Comparison of ENCODE assay signal across 7 cellular contexts in genomic region chr22:24603770-24604629, GRCh38. TPM values are rescaled to one million over a fixed set of nuclear protein-coding genes. Genes with fewer than 3 reads are reported as not detected.
DNase-seq lines count a peak whose midpoint lies in the region; ATAC-seq and TF ChIP-seq lines count a peak whose summit lies in the region.
"Not testable (repeated sequence)": the region's sequence is repeated elsewhere in the genome, so short reads cannot be mapped to it uniquely, and the experiment has no call there.

No MANE protein-coding gene starts in this region.

- H3F3A ChIP-seq in PC-3 (ENCODE audit: low read length, unreplicated experiment), result not testable (repeated sequence)

- H2AFZ ChIP-seq in PC-3 (ENCODE audit: low read length); trophoblast cell (ENCODE audit: insufficient read depth, low read length, poor library complexity): not testable (repeated sequence)

- not testable (repeated sequence) for H2BK12ac ChIP-seq in trophoblast cell (ENCODE audit: low read length)

- H3K36me3 Mint-ChIP-seq in activated CD4-positive, alpha-beta memory T cell treated with anti-CD3 and anti-CD28 coated beads, Interleukin-2, amount 10 ng/mL, durations not matched to agents 7 days and 5 days (ENCODE audit: low read depth), result not testable (repeated sequence)

- H4K91ac ChIP-seq in trophoblast cell (ENCODE audit: low read depth, low read length), result not testable (repeated sequence)

- not testable (repeated sequence) for H3K27ac ChIP-seq in PC-3 (ENCODE audit: low read length)
- H3K27ac ChIP-seq in trophoblast cell (ENCODE audit: low read depth, low read length), result peak overlapping the region; percentile 67

- peak; percentile 56 for ATAC-seq in PC-3
- peak; percentile 48 for ATAC-seq in left colon

- H3K79me2 ChIP-seq in PC-3 (ENCODE audit: low read length); trophoblast cell (ENCODE audit: control insufficient read depth, insufficient read depth, low read length, poor library complexity): not testable (repeated sequence)

- H2AK5ac ChIP-seq in trophoblast cell (ENCODE audit: low read length), result not testable (repeated sequence)

- not testable (repeated sequence) for H3K27me3 Mint-ChIP-seq in activated CD4-positive, alpha-beta memory T cell treated with anti-CD3 and anti-CD28 coated beads, Interleukin-2, amount 10 ng/mL, durations not matched to agents 7 days and 5 days

- H2BK120ac ChIP-seq in trophoblast cell (ENCODE audit: insufficient read depth, low read length, poor library complexity), result not testable (repeated sequence)

- H4K8ac ChIP-seq in trophoblast cell (ENCODE audit: low read depth, low read length), result not testable (repeated sequence)

- no CpG with 5 or more reads among the region's 18 CpGs for WGBS in trophoblast cell (ENCODE audit: extremely low coverage, insufficient coverage, insufficient read length)

- intact Hi-C loops in PC-3 (cut with micrococcal nuclease); left colon (cut with DNase I, micrococcal nuclease): not testable (repeated sequence)

- BruUV-seq in PC-3 (replicated peaks; lab: Mats Ljungman, UMichigan), result not testable (repeated sequence)

- not testable (repeated sequence) for H3K9me3 ChIP-seq in PC-3 (ENCODE audit: low read length); trophoblast cell (ENCODE audit: insufficient read depth, low read depth, low read length)

- not testable (repeated sequence) for TF ChIP-seq CTCF in PC-3 (conservative IDR thresholded peaks at IDR 0.05; ENCODE audit: low read depth, low read length)

- H3K4me3 ChIP-seq in Jurkat, Clone E6-1 (ENCODE audit: low read length), result peak overlapping the region; percentile 40
- H3K4me3 ChIP-seq in PC-3 (ENCODE audit: low read length); trophoblast cell (ENCODE audit: low read depth, low read length): not testable (repeated sequence)

- CTCF ChIA-PET in PC-3 (lab: Charles Lee); activated CD4-positive, alpha-beta memory T cell treated with anti-CD3 and anti-CD28 coated beads, Interleukin-2, amount 10 ng/mL, durations not matched to agents 7 days and 5 days (lab: Charles Lee): not testable (repeated sequence)

- H3K9ac ChIP-seq in PC-3 (ENCODE audit: low read length); trophoblast cell (ENCODE audit: low read length): not testable (repeated sequence)

- H3K4me1 Mint-ChIP-seq in activated CD4-positive, alpha-beta memory T cell treated with anti-CD3 and anti-CD28 coated beads, Interleukin-2, amount 10 ng/mL, durations not matched to agents 7 days and 5 days, result peaks cover 66% of the 10 kb centered on the region

- DNase-seq in G401 (ENCODE audit: low spot score), result peak; percentile 40
- peak; percentile 52 for DNase-seq in Jurkat, Clone E6-1 (ENCODE audit: low read depth, low spot score)
- DNase-seq in PC-3, trophoblast cell: not testable (repeated sequence)
- DNase-seq in activated CD4-positive, alpha-beta memory T cell treated with anti-CD3 and anti-CD28 coated beads, Interleukin-2, amount 10 ng/mL, durations not matched to agents 7 days and 5 days, result peak; percentile 43
- DNase-seq in cerebellar cortex (ENCODE audit: low spot score), result peak; percentile 75
- peak in 1 of 2 donors; percentile 63 for DNase-seq in left colon

- H4K12ac ChIP-seq in trophoblast cell (ENCODE audit: low read depth, low read length), result not testable (repeated sequence)

- not testable (repeated sequence) for H3K23ac ChIP-seq in trophoblast cell (ENCODE audit: low read length)

- peak overlapping the region; percentile 37 for H2BK5ac ChIP-seq in trophoblast cell (ENCODE audit: low read depth, low read length, poor library complexity)

- not testable (repeated sequence) for H3K9me2 ChIP-seq in PC-3 (replicated peaks; ENCODE audit: low read length)

- in situ Hi-C loops in G401 (cut with HindIII; ENCODE audit: low sequenced_read_pairs), result not testable (repeated sequence)

- not testable (repeated sequence) for H3K79me1 ChIP-seq in trophoblast cell (ENCODE audit: low read length)

- H3K27ac Mint-ChIP-seq in activated CD4-positive, alpha-beta memory T cell treated with anti-CD3 and anti-CD28 coated beads, Interleukin-2, amount 10 ng/mL, durations not matched to agents 7 days and 5 days, result peak overlapping the region; percentile 86

- not testable (repeated sequence) for H3K4me1 ChIP-seq in PC-3 (ENCODE audit: insufficient read depth, low read length)
- H3K4me1 ChIP-seq in trophoblast cell (ENCODE audit: control insufficient read depth in 1 of 2, insufficient read depth in 2 of 2, low read length in 2 of 2), result peaks cover 2 to 13% of the 10 kb centered on the region in 2 experiments

- H3K4me2 ChIP-seq in PC-3 (ENCODE audit: low read length), result not testable (repeated sequence)
- H3K4me2 ChIP-seq in trophoblast cell (ENCODE audit: low read length), result peak overlapping the region; percentile 33

- not testable (repeated sequence) for H3K14ac ChIP-seq in trophoblast cell (ENCODE audit: low read length)

- H4K20me1 ChIP-seq in PC-3 (ENCODE audit: low read length), result not testable (repeated sequence)

- H3K36me3 ChIP-seq in PC-3 (ENCODE audit: low read depth, low read length); trophoblast cell (ENCODE audit: control insufficient read depth in 1 of 2, insufficient read depth in 2 of 2, low read length in 2 of 2): not testable (repeated sequence)

- H3K27me3 ChIP-seq in PC-3 (ENCODE audit: low read length); trophoblast cell (ENCODE audit: insufficient read depth, low read length): not testable (repeated sequence)

- H3K18ac ChIP-seq in trophoblast cell (ENCODE audit: low read length), result not testable (repeated sequence)

- not testable (repeated sequence) for H3K4ac ChIP-seq in trophoblast cell (ENCODE audit: low read depth, low read length)

- not testable (repeated sequence) for H3K9me3 Mint-ChIP-seq in activated CD4-positive, alpha-beta memory T cell treated with anti-CD3 and anti-CD28 coated beads, Interleukin-2, amount 10 ng/mL, durations not matched to agents 7 days and 5 days

- peak overlapping the region; percentile 57 for H3K4me3 Mint-ChIP-seq in activated CD4-positive, alpha-beta memory T cell treated with anti-CD3 and anti-CD28 coated beads, Interleukin-2, amount 10 ng/mL, durations not matched to agents 7 days and 5 days

- POLR2A ChIA-PET in PC-3 (lab: Charles Lee; ENCODE audit: unreplicated experiment), result not testable (repeated sequence)
- POLR2A ChIA-PET in activated CD4-positive, alpha-beta memory T cell treated with anti-CD3 and anti-CD28 coated beads, Interleukin-2, amount 10 ng/mL, durations not matched to agents 7 days and 5 days (lab: Charles Lee), result interaction anchor here (1.0 kb wide), 1 partner anchor 49 kb away, joined by 3 read pairs; the partner anchor contains the start of gene GUCD1

RNA-seq across cellular contexts. Expression of gene GGT1, which starts 1.0 kb away (rescaled TPM):
- total RNA-seq in G401 (2014; rRNA removed; shearing (Covaris generic)), result 99.6 and 109 TPM in 2 replicates
- 7.3 TPM for polyA plus RNA-seq in Jurkat, Clone E6-1 (2012; ENCODE audit: insufficient read depth, insufficient read length)
- total RNA-seq in PC-3 (2014; rRNA removed) (2.2 and 3.7 TPM in 2 replicates), left colon (100 to 1,000 TPM in 1 of 2 donors, 1 to 10 TPM in 1; 9.6 to 195 TPM)
- 10 to 100 TPM; 64.6 to 68.4 TPM for total RNA-seq in activated CD4-positive, alpha-beta memory T cell treated with anti-CD3 and anti-CD28 coated beads, Interleukin-2, amount 10 ng/mL, durations not matched to agents 7 days and 5 days
- 14.0 and 15.1 TPM in 2 replicates for polyA plus RNA-seq in trophoblast cell (2013)

RNA-seq across cellular contexts. Expression of gene LRRC75B, which starts 11.1 kb away (rescaled TPM):
- total RNA-seq in G401 (2014; rRNA removed; shearing (Covaris generic)), result 19.3 and 31.3 TPM in 2 replicates
- polyA plus RNA-seq in Jurkat, Clone E6-1 (2012; ENCODE audit: insufficient read depth, insufficient read length), result not detected
- total RNA-seq in PC-3 (2014; rRNA removed) (4.5 and 7.7 TPM in 2 replicates), left colon (10 to 100 TPM in 1 of 2 donors, 1 to 10 TPM in 1; 9.5 to 15.2 TPM)
- total RNA-seq in activated CD4-positive, alpha-beta memory T cell treated with anti-CD3 and anti-CD28 coated beads, Interleukin-2, amount 10 ng/mL, durations not matched to agents 7 days and 5 days, result 1 to 10 TPM in 1 of 2 experiments, under 1 TPM in 1; 0.93 to 2.1 TPM
- 7.1 and 7.5 TPM in 2 replicates for polyA plus RNA-seq in trophoblast cell (2013)

RNA-seq across cellular contexts. Expression of gene SNRPD3, which starts 48.2 kb away (rescaled TPM):
- 178 and 183 TPM in 2 replicates for total RNA-seq in G401 (2014; rRNA removed; shearing (Covaris generic))
- 480 TPM for polyA plus RNA-seq in Jurkat, Clone E6-1 (2012; ENCODE audit: insufficient read depth, insufficient read length)
- total RNA-seq in PC-3 (2014; rRNA removed), result 175 and 270 TPM in 2 replicates
- 10 to 100 TPM; 87.1 to 93.5 TPM for total RNA-seq in activated CD4-positive, alpha-beta memory T cell treated with anti-CD3 and anti-CD28 coated beads, Interleukin-2, amount 10 ng/mL, durations not matched to agents 7 days and 5 days
- 10 to 100 TPM; 60.3 to 70.8 TPM for total RNA-seq in left colon
- 81.7 and 84.3 TPM in 2 replicates for polyA plus RNA-seq in trophoblast cell (2013)

RNA-seq across cellular contexts. Expression of gene GUCD1, which starts 49.1 kb away (rescaled TPM):
- 84.2 and 144 TPM in 2 replicates for total RNA-seq in G401 (2014; rRNA removed; shearing (Covaris generic))
- polyA plus RNA-seq in Jurkat, Clone E6-1 (2012; ENCODE audit: insufficient read depth, insufficient read length), result 74.9 TPM
- total RNA-seq in PC-3 (2014; rRNA removed) (63.5 and 65.8 TPM in 2 replicates), left colon (100 to 1,000 TPM; 219 to 241 TPM)
- total RNA-seq in activated CD4-positive, alpha-beta memory T cell treated with anti-CD3 and anti-CD28 coated beads, Interleukin-2, amount 10 ng/mL, durations not matched to agents 7 days and 5 days, result 100 to 1,000 TPM; 115 to 118 TPM
- 42.2 and 45.8 TPM in 2 replicates for polyA plus RNA-seq in trophoblast cell (2013)
